In genomic region chr12:119182701-119183493, GRCh38 we compare ENCODE assay signal across 16 cellular contexts. TPM values are rescaled to one million over a fixed set of nuclear protein-coding genes. Genes with fewer than 3 reads are reported as not detected.
DNase-seq lines count a peak whose midpoint lies in the region; ATAC-seq, FAIRE-seq and TF ChIP-seq lines count a peak whose summit lies in the region.
"Had no signal": no experiment of that assay in that cellular context is flagged by ENCODE, and none has a peak within 500 bp of the region (broad histone marks: within the 10 kb centered on the region; RNA-seq: fewer than 3 reads in every experiment).

No MANE protein-coding gene starts in this region.

- no peak for TF ChIP-seq POLR2A in GM12891 (IDR thresholded peaks at IDR 0.05; ENCODE audit: low read depth, low read length)

- DNase-seq in AG20443 (ENCODE audit: low spot score), result peak; percentile 17
- no peak for DNase-seq in chondrocyte (ENCODE audit: low spot score)
- DNase-seq in hepatic stellate cell (ENCODE audit: low spot score), result peak; percentile 28
- peak; percentile 32 for DNase-seq in putamen (ENCODE audit: low spot score)
- no peak for DNase-seq in GM12891 (ENCODE audit: insufficient read length, low spot score)
- DNase-seq in stimulated activated naive CD8-positive, alpha-beta T cell treated with anti-CD3 and anti-CD28 coated beads, Interleukin-15, Interleukin-2, amounts not matched to agents 100 U/mL and 50 U/mL, for 24 hours, result no peak
- DNase-seq: activated CD8-positive, alpha-beta memory T cell treated with anti-CD3 and anti-CD28 coated beads, Interleukin-2, amount 10 ng/mL, durations not matched to agents 7 days and 5 days; GOT3; NCI-H2107; PC-3; small intestine; T1000 had no signal

- H3K27me3 Mint-ChIP-seq in chondrocyte (ENCODE audit: low read depth), result no peaks in the 10 kb centered on the region
- H3K27me3 Mint-ChIP-seq: activated CD8-positive, alpha-beta memory T cell treated with anti-CD3 and anti-CD28 coated beads, Interleukin-2, amount 10 ng/mL, durations not matched to agents 7 days and 5 days had no signal

- FAIRE-seq in GM12891 (lab: Jason Lieb, UNC), result no peak
- FAIRE-seq: G401.6, small intestine had no signal

- peak overlapping the region; percentile 60 for H3K27ac Mint-ChIP-seq in chondrocyte (ENCODE audit: unreplicated experiment)
- H3K27ac Mint-ChIP-seq: activated CD8-positive, alpha-beta memory T cell treated with anti-CD3 and anti-CD28 coated beads, Interleukin-2, amount 10 ng/mL, durations not matched to agents 7 days and 5 days; memory B cell had no signal

- peaks cover 63% of the 10 kb centered on the region for H3K4me1 Mint-ChIP-seq in chondrocyte (ENCODE audit: low read depth)
- H3K4me1 Mint-ChIP-seq: activated CD8-positive, alpha-beta memory T cell treated with anti-CD3 and anti-CD28 coated beads, Interleukin-2, amount 10 ng/mL, durations not matched to agents 7 days and 5 days; memory B cell had no signal

- H3K36me3 Mint-ChIP-seq in chondrocyte (ENCODE audit: low read depth), result peaks cover 8% of the 10 kb centered on the region
- H3K36me3 Mint-ChIP-seq: activated CD8-positive, alpha-beta memory T cell treated with anti-CD3 and anti-CD28 coated beads, Interleukin-2, amount 10 ng/mL, durations not matched to agents 7 days and 5 days; memory B cell had no signal

- no peak for ATAC-seq in stimulated activated naive CD8-positive, alpha-beta T cell treated with anti-CD3 and anti-CD28 coated beads, Interleukin-15, Interleukin-2, amounts not matched to agents 100 U/mL and 50 U/mL, for 24 hours
- ATAC-seq in HG03108 (IDR thresholded peaks at IDR 0.05; ENCODE audit: unreplicated experiment) (no peak), GM19455 (IDR thresholded peaks at IDR 0.05; ENCODE audit: unreplicated experiment) (no peak)
- ATAC-seq: activated CD8-positive, alpha-beta memory T cell treated with anti-CD3 and anti-CD28 coated beads, Interleukin-2, amount 10 ng/mL, durations not matched to agents 7 days and 5 days; PC-3 had no signal

- no peak for TF ChIP-seq CTCF in chondrocyte (IDR thresholded peaks at IDR 0.05)

- H3K4me3 Mint-ChIP-seq in chondrocyte (ENCODE audit: unreplicated experiment), result no peak overlapping the region
- H3K4me3 Mint-ChIP-seq: activated CD8-positive, alpha-beta memory T cell treated with anti-CD3 and anti-CD28 coated beads, Interleukin-2, amount 10 ng/mL, durations not matched to agents 7 days and 5 days; memory B cell had no signal

- H3K9me3 Mint-ChIP-seq in chondrocyte (ENCODE audit: low read depth), result no peaks in the 10 kb centered on the region
- H3K9me3 Mint-ChIP-seq: memory B cell had no signal

TF ChIP-seq in GM12891, 5 proteins besides CTCF, POLR2A, EP300 and RAD21:
- TF ChIP-seq SPI1 (IDR thresholded peaks at IDR 0.05; ENCODE audit: low read depth, low read length) (no peak), TAF1 (IDR thresholded peaks at IDR 0.05; ENCODE audit: low read depth, low read length) (no peak), PAX5 (IDR thresholded peaks at IDR 0.05; ENCODE audit: insufficient read depth, low read length, severe bottlenecking) (no peak), POU2F2 (IDR thresholded peaks at IDR 0.05; ENCODE audit: low read depth, low read length) (no peak), POLR2AphosphoS5 (IDR thresholded peaks at IDR 0.05; ENCODE audit: low read depth, low read length) (no peak)

RNA-seq across cellular contexts. Expression of gene HSPB8, which starts 4.2 kb away (rescaled TPM):
- total RNA-seq in chondrocyte, result 14.2 to 31.3 TPM (median 29.4 TPM) in 3 replicates
- polyA plus RNA-seq in GM12891 (2012; ENCODE audit: low read depth, missing spikeins), result not detected
- total RNA-seq: activated CD8-positive, alpha-beta memory T cell treated with anti-CD3 and anti-CD28 coated beads, Interleukin-2, amount 10 ng/mL, durations not matched to agents 7 days and 5 days had no signal

Comparison
In these comparisons a context has a peak if more than half of its experiments do, and no peak if none do; other contexts are left out.
1. DNase-seq: peak in AG20443 (single experiment), hepatic stellate cell (single experiment) and putamen (single experiment); none in chondrocyte (single experiment), GM12891 (single experiment) and stimulated activated naive CD8-positive, alpha-beta T cell treated with anti-CD3 and anti-CD28 coated beads, Interleukin-15, Interleukin-2, amounts not matched to agents 100 U/mL and 50 U/mL, for 24 hours (single experiment).